8 cellular contexts compared by ENCODE assay signal in the genomic region with DNA sequence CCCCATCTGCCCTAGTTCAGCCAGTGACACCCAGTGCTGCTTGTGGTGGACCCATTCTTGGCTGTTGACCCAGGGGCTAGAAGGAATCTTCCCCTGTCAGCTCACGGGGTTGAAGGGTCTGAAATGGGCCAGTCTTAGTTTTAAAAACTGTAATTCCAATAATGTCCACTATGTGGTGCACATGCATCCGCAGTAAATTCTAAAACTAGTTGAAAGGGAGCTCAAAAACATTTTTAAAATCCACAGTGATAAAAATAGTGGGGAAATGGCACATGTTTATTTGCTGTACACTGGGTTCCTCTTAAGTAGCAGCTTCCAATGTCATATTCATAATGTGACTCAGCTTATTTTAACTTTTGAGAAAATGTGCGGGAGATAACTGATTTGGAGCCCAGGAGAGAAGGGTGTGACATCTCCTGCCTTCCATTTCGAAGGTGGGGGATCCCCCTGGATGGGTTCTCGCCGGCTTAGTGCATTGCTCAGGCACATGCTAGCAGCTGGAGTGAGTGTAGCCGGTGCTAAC. TPM values are rescaled to one million over a fixed set of nuclear protein-coding genes. Genes with fewer than 3 reads are reported as not detected.
DNase-seq lines count a peak whose midpoint lies in the region; ATAC-seq, FAIRE-seq and TF ChIP-seq lines count a peak whose summit lies in the region.

No MANE protein-coding gene starts in this region.

- H3F3A ChIP-seq in GM23248 (ENCODE audit: insufficient read depth), result peaks cover 62% of the 10 kb centered on the region

- H3K79me2 ChIP-seq in GM23248 (ENCODE audit: insufficient read depth), result no peaks in the 10 kb centered on the region

- 1 to 8% methylated on average over 7 of the region's 7 CpGs for WGBS in GM23248 (ENCODE audit: low coverage in 1 of 2, low lambda C conversion rate in 2 of 2, missing lambda C conversion rate in 2 of 2), 2 experiments

- no peaks in the 10 kb centered on the region for H4K20me1 ChIP-seq in GM23248 (ENCODE audit: insufficient read depth)

- peaks cover 65% of the 10 kb centered on the region for H3K4me1 ChIP-seq in GM23248 (ENCODE audit: insufficient read depth)

- H3K9ac ChIP-seq in GM23248, result peak overlapping the region; percentile 50

- H3K4me2 ChIP-seq in GM23248 (ENCODE audit: unreplicated experiment), result peak overlapping the region; percentile 60

- no peaks in the 10 kb centered on the region for H3K9me2 ChIP-seq in GM23248 (ENCODE audit: insufficient read depth)

- no peak for FAIRE-seq in bronchial epithelial cell (lab: Jason Lieb, UNC)

- H3K36me3 ChIP-seq in GM23248 (ENCODE audit: low read depth), result no peaks in the 10 kb centered on the region
- peaks cover 10% of the 10 kb centered on the region for H3K36me3 ChIP-seq in bronchial epithelial cell (ENCODE audit: control insufficient read depth, insufficient read depth, low read length)

- in situ Hi-C loops in Caki2 (cut with HindIII; ENCODE audit: low pct_unique_long_range_greater_than_20kb, low sequenced_read_pairs), result no loop called here
- in situ Hi-C loops in GM23248 (cut with MboI), result no loop called here

- H3K4me3 ChIP-seq in GM23248 (no peak overlapping the region), bronchial epithelial cell (ENCODE audit: low read depth, low read length) (no peak overlapping the region)

- peak; percentile 66 for ATAC-seq in stimulated activated naive CD8-positive, alpha-beta T cell treated with anti-CD3 and anti-CD28 coated beads, Interleukin-15, Interleukin-2, amounts not matched to agents 100 U/mL and 50 U/mL, for 24 hours
- ATAC-seq in HG03159 (IDR thresholded peaks at IDR 0.05; ENCODE audit: unreplicated experiment), result no peak
- no peak for ATAC-seq in GM19324 (IDR thresholded peaks at IDR 0.05; ENCODE audit: low FRiP score, unreplicated experiment)

- peak overlapping the region; percentile 76 for H3K27ac ChIP-seq in GM23248

- peak; percentile 46 for TF ChIP-seq CTCF in bronchial epithelial cell (IDR thresholded peaks at IDR 0.05; ENCODE audit: insufficient read depth, low read length, severe bottlenecking)

- no peaks in the 10 kb centered on the region for H3K9me3 ChIP-seq in GM23248 (ENCODE audit: low read depth)

- DNase-seq in Caki2 (ENCODE audit: low read depth) (peak; percentile 44), GM23248 (peak; percentile 68), NOMO-1 treated with dmso at 0.1 percent for 144 hours (lab: John Stamatoyannopoulos, UW; ENCODE audit: unreplicated experiment) (peak; percentile 37), bronchial epithelial cell (ENCODE audit: low read depth) (peak; percentile 38), islet precursor cell (peak; percentile 50)
- DNase-seq in stimulated activated naive CD8-positive, alpha-beta T cell treated with anti-CD3 and anti-CD28 coated beads, Interleukin-15, Interleukin-2, amounts not matched to agents 100 U/mL and 50 U/mL, for 24 hours, result peak; percentile 18

- H3K27me3 ChIP-seq in GM23248 (replicated peaks; ENCODE audit: insufficient read depth) (no peaks in the 10 kb centered on the region), bronchial epithelial cell (ENCODE audit: control insufficient read depth, insufficient read depth, low read length) (no peaks in the 10 kb centered on the region)

- H2AFZ ChIP-seq in GM23248, result 0 out of 2 replicates have a peak overlapping the region, but pooled peaks have one; percentile 28

RNA-seq across cellular contexts. Expression of a gene that starts 32.8 kb away (rescaled TPM):
- 0.43 and 9.1 TPM in 2 replicates for total RNA-seq in Caki2 (2014; rRNA removed; shearing (Covaris generic); ENCODE audit: low replicate concordance)
- total RNA-seq in GM23248 (2014; rRNA removed; shearing (Covaris generic)), result 0.32 and 0.38 TPM in 2 replicates
- 0.45 and 0.61 TPM in 2 replicates for polyA plus RNA-seq in GM23248 (2016; fragmentation: Nextera tagmentation; extraction: Ambion mirVana)
- total RNA-seq in bronchial epithelial cell, result 25.5 and 85.5 TPM in 2 replicates

RNA-seq across cellular contexts. Expression of a gene that starts 59.1 kb away (rescaled TPM):
- total RNA-seq in Caki2 (2014; rRNA removed; shearing (Covaris generic); ENCODE audit: low replicate concordance), result 11.7 and 13.1 TPM in 2 replicates
- 5.8 and 6.6 TPM in 2 replicates for total RNA-seq in GM23248 (2014; rRNA removed; shearing (Covaris generic))
- polyA plus RNA-seq in GM23248 (2016; fragmentation: Nextera tagmentation; extraction: Ambion mirVana), result 4.8 and 4.9 TPM in 2 replicates
- total RNA-seq in bronchial epithelial cell, result 5.6 and 6.6 TPM in 2 replicates

Comparison
In these comparisons a context has a peak if more than half of its experiments do, and no peak if none do; other contexts are left out.
1. DNase-seq: peak in every context shown above with its lines; median percentile 68 in GM23248; 50 in islet precursor cell; 44 in Caki2; 38 in bronchial epithelial cell; 37 in NOMO-1 treated with dmso at 0.1 percent for 144 hours; 18 in stimulated activated naive CD8-positive, alpha-beta T cell treated with anti-CD3 and anti-CD28 coated beads, Interleukin-15, Interleukin-2, amounts not matched to agents 100 U/mL and 50 U/mL, for 24 hours.